Comparison of ENCODE assay signal across 1 cellular context in genomic region chr21:38793926-38794713, GRCh38.
TF ChIP-seq lines count a peak whose summit lies in the region.

No MANE protein-coding gene starts in this region.

TF ChIP-seq in HepG2, 621 proteins besides CTCF, POLR2A, EP300 and RAD21 (continued from another document):
- 0 out of 2 replicates have a peak, but pooled peaks have one; percentile 14 for TF ChIP-seq ARID5B (CRISPR knock-in tag; IDR thresholded peaks at IDR 0.05)
- no peak for TF ChIP-seq MATR3 (CRISPR knock-in tag; IDR thresholded peaks at IDR 0.05)
- TF ChIP-seq HOXA3 (CRISPR knock-in tag; IDR thresholded peaks at IDR 0.05): 0 out of 2 replicates have a peak, but pooled peaks have one; percentile 25
- no peak for TF ChIP-seq SIX1 (CRISPR knock-in tag; IDR thresholded peaks at IDR 0.05; ENCODE audit: borderline replicate concordance)
- TF ChIP-seq ZBTB40 (IDR thresholded peaks at IDR 0.05): no peak
- TF ChIP-seq ZBTB40 (CRISPR knock-in tag; IDR thresholded peaks at IDR 0.05): no peak
- TF ChIP-seq POGZ (CRISPR knock-in tag; IDR thresholded peaks at IDR 0.05): 0 out of 2 replicates have a peak, but pooled peaks have one; percentile 19
- no peak for TF ChIP-seq HDAC2 (CRISPR knock-in tag; IDR thresholded peaks at IDR 0.05)
- no peak for TF ChIP-seq ZBTB10 (CRISPR knock-in tag; IDR thresholded peaks at IDR 0.05; ENCODE audit: borderline replicate concordance)
- TF ChIP-seq RFXANK (CRISPR knock-in tag; IDR thresholded peaks at IDR 0.05): no peak
- no peak for TF ChIP-seq ZKSCAN1 (IDR thresholded peaks at IDR 0.05; ENCODE audit: low read length)
- TF ChIP-seq, protein P1, sequence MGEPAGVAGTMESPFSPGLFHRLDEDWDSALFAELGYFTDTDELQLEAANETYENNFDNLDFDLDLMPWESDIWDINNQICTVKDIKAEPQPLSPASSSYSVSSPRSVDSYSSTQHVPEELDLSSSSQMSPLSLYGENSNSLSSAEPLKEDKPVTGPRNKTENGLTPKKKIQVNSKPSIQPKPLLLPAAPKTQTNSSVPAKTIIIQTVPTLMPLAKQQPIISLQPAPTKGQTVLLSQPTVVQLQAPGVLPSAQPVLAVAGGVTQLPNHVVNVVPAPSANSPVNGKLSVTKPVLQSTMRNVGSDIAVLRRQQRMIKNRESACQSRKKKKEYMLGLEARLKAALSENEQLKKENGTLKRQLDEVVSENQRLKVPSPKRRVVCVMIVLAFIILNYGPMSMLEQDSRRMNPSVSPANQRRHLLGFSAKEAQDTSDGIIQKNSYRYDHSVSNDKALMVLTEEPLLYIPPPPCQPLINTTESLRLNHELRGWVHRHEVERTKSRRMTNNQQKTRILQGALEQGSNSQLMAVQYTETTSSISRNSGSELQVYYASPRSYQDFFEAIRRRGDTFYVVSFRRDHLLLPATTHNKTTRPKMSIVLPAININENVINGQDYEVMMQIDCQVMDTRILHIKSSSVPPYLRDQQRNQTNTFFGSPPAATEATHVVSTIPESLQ (CRISPR knock-in tag; conservative IDR thresholded peaks at IDR 0.05): no peak
- no peak for TF ChIP-seq MYC (CRISPR knock-in tag; IDR thresholded peaks at IDR 0.05; ENCODE audit: borderline replicate concordance)
- peak; percentile 33; the same call in 1 of the 2 replicates for TF ChIP-seq FOSL2 (CRISPR knock-in tag; IDR thresholded peaks at IDR 0.05)
- no peak for TF ChIP-seq ZNF549 (CRISPR knock-in tag; IDR thresholded peaks at IDR 0.05)
- no peak for TF ChIP-seq MLX (CRISPR knock-in tag; IDR thresholded peaks at IDR 0.05)
- TF ChIP-seq ARID3A (IDR thresholded peaks at IDR 0.05; ENCODE audit: low read depth, low read length): 0 out of 2 replicates have a peak, but pooled peaks have one; percentile 19
- TF ChIP-seq ZBTB46 (CRISPR knock-in tag; IDR thresholded peaks at IDR 0.05; ENCODE audit: borderline replicate concordance): no peak
- TF ChIP-seq MBNL3 (CRISPR knock-in tag; conservative IDR thresholded peaks at IDR 0.05): no peak
- TF ChIP-seq, protein P2, sequence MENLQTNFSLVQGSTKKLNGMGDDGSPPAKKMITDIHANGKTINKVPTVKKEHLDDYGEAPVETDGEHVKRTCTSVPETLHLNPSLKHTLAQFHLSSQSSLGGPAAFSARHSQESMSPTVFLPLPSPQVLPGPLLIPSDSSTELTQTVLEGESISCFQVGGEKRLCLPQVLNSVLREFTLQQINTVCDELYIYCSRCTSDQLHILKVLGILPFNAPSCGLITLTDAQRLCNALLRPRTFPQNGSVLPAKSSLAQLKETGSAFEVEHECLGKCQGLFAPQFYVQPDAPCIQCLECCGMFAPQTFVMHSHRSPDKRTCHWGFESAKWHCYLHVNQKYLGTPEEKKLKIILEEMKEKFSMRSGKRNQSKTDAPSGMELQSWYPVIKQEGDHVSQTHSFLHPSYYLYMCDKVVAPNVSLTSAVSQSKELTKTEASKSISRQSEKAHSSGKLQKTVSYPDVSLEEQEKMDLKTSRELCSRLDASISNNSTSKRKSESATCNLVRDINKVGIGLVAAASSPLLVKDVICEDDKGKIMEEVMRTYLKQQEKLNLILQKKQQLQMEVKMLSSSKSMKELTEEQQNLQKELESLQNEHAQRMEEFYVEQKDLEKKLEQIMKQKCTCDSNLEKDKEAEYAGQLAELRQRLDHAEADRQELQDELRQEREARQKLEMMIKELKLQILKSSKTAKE (CRISPR knock-in tag; IDR thresholded peaks at IDR 0.05; ENCODE audit: borderline replicate concordance): no peak
- peak; percentile 51; the same call in 1 of the 2 replicates for TF ChIP-seq NFE2L2 (IDR thresholded peaks at IDR 0.05; ENCODE audit: low read length)
- no peak for TF ChIP-seq GTF3A (CRISPR knock-in tag; conservative IDR thresholded peaks at IDR 0.05)
- no peak for TF ChIP-seq IRX3 (CRISPR knock-in tag; IDR thresholded peaks at IDR 0.05; ENCODE audit: borderline replicate concordance, low read depth)
- TF ChIP-seq, protein P3, sequence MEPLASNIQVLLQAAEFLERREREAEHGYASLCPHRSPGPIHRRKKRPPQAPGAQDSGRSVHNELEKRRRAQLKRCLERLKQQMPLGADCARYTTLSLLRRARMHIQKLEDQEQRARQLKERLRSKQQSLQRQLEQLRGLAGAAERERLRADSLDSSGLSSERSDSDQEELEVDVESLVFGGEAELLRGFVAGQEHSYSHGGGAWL (CRISPR knock-in tag; IDR thresholded peaks at IDR 0.05): no peak
- TF ChIP-seq ARID2 (CRISPR knock-in tag; IDR thresholded peaks at IDR 0.05; ENCODE audit: borderline replicate concordance): no peak
- no peak for TF ChIP-seq XRCC5 (optimal IDR thresholded peaks at IDR 0.05; ENCODE audit: low read length)
